In genomic region chrX:154239982-154240508, GRCh38 we compare ENCODE assay signal across 11 cellular contexts. TPM values are rescaled to one million over a fixed set of nuclear protein-coding genes. Genes with fewer than 3 reads are reported as not detected.
"Had no signal": no experiment of that assay in that cellular context is flagged by ENCODE, and none has a peak within 500 bp of the region (broad histone marks: within the 10 kb centered on the region; RNA-seq: fewer than 3 reads in every experiment).

No MANE protein-coding gene starts in this region.

RNA-seq across cellular contexts. Expression of gene OPN1MW3, which starts 17.3 kb away (rescaled TPM):
- total RNA-seq: activated CD8-positive, alpha-beta memory T cell treated with anti-CD3 and anti-CD28 coated beads for 36 hours; activated CD8-positive, alpha-beta T cell treated with anti-CD3 and anti-CD28 coated beads for 36 hours; activated T-cell treated with anti-CD3 and anti-CD28 coated beads, Interleukin-2, amount 50 U/mL, for 4 hours; activated T-helper 1 cell treated with anti-CD3 and anti-CD28 coated beads, Interleukin-12 subunit alpha, Interleukin-12 subunit beta, Interleukin-2, Interleukin-4 antibody, amounts not matched to agents 30 ng/mL and 10 ng/mL and 1 ng/mL, durations not matched to agents 14 hours and 24 hours and 36 hours; bronchial epithelial cell; MCF 10A; OCI-LY7; PC-9; SJSA1; WTC11 had no signal
- polyA plus RNA-seq: SK-N-SH had no signal

RNA-seq across cellular contexts. Expression of gene OPN1MW2, which starts 20.5 kb away (rescaled TPM):
- total RNA-seq: activated CD8-positive, alpha-beta memory T cell treated with anti-CD3 and anti-CD28 coated beads for 36 hours; activated CD8-positive, alpha-beta T cell treated with anti-CD3 and anti-CD28 coated beads for 36 hours; activated T-cell treated with anti-CD3 and anti-CD28 coated beads, Interleukin-2, amount 50 U/mL, for 4 hours; activated T-helper 1 cell treated with anti-CD3 and anti-CD28 coated beads, Interleukin-12 subunit alpha, Interleukin-12 subunit beta, Interleukin-2, Interleukin-4 antibody, amounts not matched to agents 30 ng/mL and 10 ng/mL and 1 ng/mL, durations not matched to agents 14 hours and 24 hours and 36 hours; bronchial epithelial cell; MCF 10A; OCI-LY7; PC-9; SJSA1; WTC11 had no signal
- polyA plus RNA-seq: SK-N-SH had no signal

RNA-seq across cellular contexts. Expression of gene TEX28, which starts 54.9 kb away (rescaled TPM):
- total RNA-seq: activated CD8-positive, alpha-beta memory T cell treated with anti-CD3 and anti-CD28 coated beads for 36 hours; activated CD8-positive, alpha-beta T cell treated with anti-CD3 and anti-CD28 coated beads for 36 hours; activated T-cell treated with anti-CD3 and anti-CD28 coated beads, Interleukin-2, amount 50 U/mL, for 4 hours; activated T-helper 1 cell treated with anti-CD3 and anti-CD28 coated beads, Interleukin-12 subunit alpha, Interleukin-12 subunit beta, Interleukin-2, Interleukin-4 antibody, amounts not matched to agents 30 ng/mL and 10 ng/mL and 1 ng/mL, durations not matched to agents 14 hours and 24 hours and 36 hours; bronchial epithelial cell; MCF 10A; OCI-LY7; PC-9; SJSA1; WTC11 had no signal
- polyA plus RNA-seq: SK-N-SH had no signal

RNA-seq across cellular contexts. Expression of gene TKTL1, which starts 55.5 kb away (rescaled TPM):
- total RNA-seq: activated T-cell treated with anti-CD3 and anti-CD28 coated beads, Interleukin-2, amount 50 U/mL, for 4 hours; bronchial epithelial cell; MCF 10A; PC-9; SJSA1 had no signal
- polyA plus RNA-seq: SK-N-SH had no signal

RNA-seq across cellular contexts. Expression of gene OPN1MW, which starts 57.6 kb away (rescaled TPM):
- total RNA-seq: activated CD8-positive, alpha-beta memory T cell treated with anti-CD3 and anti-CD28 coated beads for 36 hours; activated CD8-positive, alpha-beta T cell treated with anti-CD3 and anti-CD28 coated beads for 36 hours; activated T-cell treated with anti-CD3 and anti-CD28 coated beads, Interleukin-2, amount 50 U/mL, for 4 hours; activated T-helper 1 cell treated with anti-CD3 and anti-CD28 coated beads, Interleukin-12 subunit alpha, Interleukin-12 subunit beta, Interleukin-2, Interleukin-4 antibody, amounts not matched to agents 30 ng/mL and 10 ng/mL and 1 ng/mL, durations not matched to agents 14 hours and 24 hours and 36 hours; bronchial epithelial cell; MCF 10A; OCI-LY7; PC-9; SJSA1; WTC11 had no signal
- polyA plus RNA-seq: SK-N-SH had no signal
